In the genomic region with DNA sequence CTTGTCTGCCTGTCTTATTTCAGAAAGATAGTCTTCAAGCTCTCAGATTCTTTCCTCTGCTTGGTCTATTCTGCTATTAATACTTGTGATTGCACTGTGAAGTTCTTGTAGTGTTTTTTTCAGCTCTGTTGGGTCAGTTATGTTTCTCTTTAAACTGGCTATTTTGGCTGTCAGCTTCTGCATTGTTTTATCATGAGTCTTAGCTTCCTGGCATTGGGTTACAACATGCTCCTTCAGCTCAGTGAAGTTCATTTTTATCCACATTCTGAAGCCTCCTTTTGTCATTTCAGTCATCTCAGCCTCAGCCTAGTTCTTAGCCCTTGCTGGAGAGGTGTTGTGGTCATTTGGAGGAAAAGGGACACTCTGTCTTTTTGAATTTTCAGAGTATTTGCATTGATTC, we compare ENCODE assay signal across 1 cellular context.
TF ChIP-seq lines count a peak whose summit lies in the region.

No MANE protein-coding gene starts in this region.

TF ChIP-seq in IMR-90, 13 proteins besides CTCF, POLR2A, EP300 and RAD21:
- 0 out of 2 replicates have a peak, but pooled peaks have one; percentile 10 for TF ChIP-seq FOS (IDR thresholded peaks at IDR 0.05; ENCODE audit: low read depth, low read length)
- peak; percentile 76 for TF ChIP-seq CEBPB (IDR thresholded peaks at IDR 0.05; ENCODE audit: low read depth, low read length)
- no peak for TF ChIP-seq RFX5 (IDR thresholded peaks at IDR 0.05; ENCODE audit: low read depth, low read length)
